Comparison of ENCODE assay signal across 8 cellular contexts in genomic region chr3:57597240-57597972, GRCh38. TPM values are rescaled to one million over a fixed set of nuclear protein-coding genes. Genes with fewer than 3 reads are reported as not detected.
DNase-seq lines count a peak whose midpoint lies in the region; ATAC-seq and TF ChIP-seq lines count a peak whose summit lies in the region.

Gene ARF4 (minus strand): TSS chr3:57597344. CDS start chr3:57597140, 204 bp downstream.

- peak within 1 kb of the TSS; percentile 86 for H3K4me3 ChIP-seq in coronary artery

- peak within 1 kb of the TSS; percentile 98 for H3K27ac Mint-ChIP-seq in activated CD4-positive, alpha-beta T cell treated with anti-CD3 and anti-CD28 coated beads, Interleukin-2, amount 10 ng/mL, durations not matched to agents 7 days and 5 days

- peak within 1 kb of the TSS; percentile 88 for H3K4me3 Mint-ChIP-seq in activated CD4-positive, alpha-beta T cell treated with anti-CD3 and anti-CD28 coated beads, Interleukin-2, amount 10 ng/mL, durations not matched to agents 7 days and 5 days

- peaks cover 28% of the 10 kb centered on the region for H3K36me3 Mint-ChIP-seq in activated CD4-positive, alpha-beta T cell treated with anti-CD3 and anti-CD28 coated beads, Interleukin-2, amount 10 ng/mL, durations not matched to agents 7 days and 5 days (ENCODE audit: low read depth)

- TF ChIP-seq CTCF in coronary artery (IDR thresholded peaks at IDR 0.05): no peak

- ATAC-seq in GM19328 (IDR thresholded peaks at IDR 0.05; ENCODE audit: unreplicated experiment) (peak; percentile 94), HG03520 (IDR thresholded peaks at IDR 0.05; ENCODE audit: unreplicated experiment) (peak; percentile 91)

- peaks cover 3% of the 10 kb centered on the region for H3K9me3 Mint-ChIP-seq in activated CD4-positive, alpha-beta T cell treated with anti-CD3 and anti-CD28 coated beads, Interleukin-2, amount 10 ng/mL, durations not matched to agents 7 days and 5 days

- no peaks in the 10 kb centered on the region for H3K27me3 Mint-ChIP-seq in activated CD4-positive, alpha-beta T cell treated with anti-CD3 and anti-CD28 coated beads, Interleukin-2, amount 10 ng/mL, durations not matched to agents 7 days and 5 days

- H3K27me3 ChIP-seq in layer of hippocampus (ENCODE audit: control insufficient read depth, insufficient read depth, low read length): no peaks in the 10 kb centered on the region

- H3K27ac ChIP-seq in coronary artery: peak within 1 kb of the TSS; percentile 96 to 98
- peak within 1 kb of the TSS; percentile 94 for H3K27ac ChIP-seq in layer of hippocampus (ENCODE audit: low read depth, low read length)

- POLR2A ChIA-PET in activated CD4-positive, alpha-beta T cell treated with anti-CD3 and anti-CD28 coated beads, Interleukin-2, amount 10 ng/mL, durations not matched to agents 7 days and 5 days (lab: Charles Lee): no interaction called here

- peak; percentile 96 to 100 (median 99) for DNase-seq in C1 segment of cervical spinal cord (lab: John Stamatoyannopoulos, UW)
- peak; percentile 97 for DNase-seq in NCI-H69 (lab: John Stamatoyannopoulos, UW)
- DNase-seq in activated CD4-positive, alpha-beta T cell treated with anti-CD3 and anti-CD28 coated beads, Interleukin-2, amount 10 ng/mL, durations not matched to agents 7 days and 5 days: peak; percentile 99
- peak; percentile 100 for DNase-seq in coronary artery (ENCODE audit: low spot score)
- DNase-seq in stimulated activated CD4-positive, alpha-beta T cell treated with anti-CD3 and anti-CD28 coated beads, Interleukin-1b, Interleukin-23, amount 100 ng/mL, for 4 hours (ENCODE audit: low read depth in 2 of 2): peak; percentile 96 to 99

- CTCF ChIA-PET in activated CD4-positive, alpha-beta T cell treated with anti-CD3 and anti-CD28 coated beads, Interleukin-2, amount 10 ng/mL, durations not matched to agents 7 days and 5 days (lab: Charles Lee): interaction anchor here (0.8 to 1.5 kb wide), 4 partner anchors 10 to 167 kb away, joined by 3 to 4 read pairs (median 3); no protein-coding TSS in a partner anchor

- H3K4me1 Mint-ChIP-seq in activated CD4-positive, alpha-beta T cell treated with anti-CD3 and anti-CD28 coated beads, Interleukin-2, amount 10 ng/mL, durations not matched to agents 7 days and 5 days: peaks cover 35% of the 10 kb centered on the region

RNA-seq across cellular contexts. Expression of gene ARF4, which starts in this region (rescaled TPM):
- 10 to 100 TPM; 42.3 to 50.3 TPM for total RNA-seq in activated CD4-positive, alpha-beta T cell treated with anti-CD3 and anti-CD28 coated beads, Interleukin-2, amount 10 ng/mL, durations not matched to agents 7 days and 5 days

Comparison
In these comparisons a context has a peak if more than half of its experiments do, and no peak if none do; other contexts are left out.
1. Peak in every context shown above with its lines: DNase-seq, ATAC-seq, H3K4me3 ChIP-seq and H3K27ac ChIP-seq.